17 cellular contexts compared by ENCODE assay signal in the genomic region with DNA sequence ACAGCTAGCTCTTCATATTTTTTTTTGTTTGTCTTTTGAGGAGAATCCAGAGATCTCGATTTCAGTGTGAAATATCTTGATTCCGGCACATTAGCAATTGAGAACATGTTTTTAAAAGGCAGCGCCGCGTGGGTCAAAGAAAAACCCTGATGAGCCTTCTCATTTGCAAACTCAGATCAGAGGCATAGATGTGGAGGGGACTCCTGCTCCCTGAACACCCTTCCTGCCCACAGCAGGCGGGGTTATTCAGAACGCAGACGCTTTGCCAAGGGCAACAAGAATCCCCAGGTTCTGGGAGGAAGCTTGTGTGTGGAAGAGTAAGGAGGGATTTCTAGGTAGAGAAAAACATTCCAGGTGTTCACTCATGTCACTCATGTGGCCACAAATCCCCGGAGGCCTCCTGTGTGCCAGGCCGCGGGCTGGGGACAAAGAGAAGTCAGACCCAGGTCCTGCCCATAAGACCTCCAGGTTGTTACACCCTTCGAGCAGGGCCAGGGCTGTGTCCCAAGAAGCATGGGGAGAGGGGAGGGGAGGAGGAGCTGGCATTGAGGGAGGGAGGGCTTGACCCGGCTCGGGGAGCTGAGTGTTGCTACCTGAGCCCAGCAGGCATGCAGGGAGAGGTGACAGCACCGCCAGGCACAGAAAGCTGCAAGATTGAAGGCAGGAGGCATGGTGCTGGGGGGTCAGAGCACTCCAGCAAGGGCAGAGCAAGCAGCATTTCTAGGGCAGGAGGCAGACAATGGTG. TPM values are rescaled to one million over a fixed set of nuclear protein-coding genes. Genes with fewer than 3 reads are reported as not detected.
"Had no signal": no experiment of that assay in that cellular context is flagged by ENCODE, and none has a peak within 500 bp of the region (broad histone marks: within the 10 kb centered on the region; RNA-seq: fewer than 3 reads in every experiment).

No MANE protein-coding gene starts in this region.

- H3K4me1 ChIP-seq: left ventricle myocardium inferior, right atrium auricular region, thyroid gland, uterus had no signal

- H3K9me3 ChIP-seq: right atrium auricular region, thyroid gland, uterus had no signal

- H3K36me3 ChIP-seq: left ventricle myocardium inferior, right atrium auricular region, thyroid gland, uterus had no signal

- H3K27me3 Mint-ChIP-seq: activated CD4-positive, alpha-beta T cell treated with anti-CD3 and anti-CD28 coated beads for 36 hours had no signal

- H3K4me3 Mint-ChIP-seq: activated CD4-positive, alpha-beta memory T cell treated with anti-CD3 and anti-CD28 coated beads, Interleukin-2, amount 10 ng/mL, durations not matched to agents 7 days and 5 days; activated CD4-positive, alpha-beta T cell treated with anti-CD3 and anti-CD28 coated beads for 36 hours; activated naive CD8-positive, alpha-beta T cell; brain; dendritic cell treated with granulocyte-macrophage colony-stimulating factor and Interleukin-4, amounts not matched to agents 40 ng/mL and 50 ng/mL, for 4 days; nephron progenitor cell had no signal

- DNase-seq: activated CD4-positive, alpha-beta memory T cell treated with anti-CD3 and anti-CD28 coated beads, Interleukin-2, amount 10 ng/mL, durations not matched to agents 7 days and 5 days; activated CD4-positive, alpha-beta T cell treated with anti-CD3 and anti-CD28 coated beads for 36 hours; activated gamma-delta T cell; activated T-cell treated with anti-CD3 and anti-CD28 coated beads, Interleukin-2, amount 50 U/mL, for 48 hours; amygdala; left ventricle myocardium inferior; mesenchymal stem cell; nephron progenitor cell; posterior cingulate gyrus; small intestine; thyroid gland; uterus had no signal

- ATAC-seq: activated CD4-positive, alpha-beta T cell treated with anti-CD3 and anti-CD28 coated beads for 36 hours had no signal

- H3K27ac Mint-ChIP-seq: activated CD4-positive, alpha-beta memory T cell treated with anti-CD3 and anti-CD28 coated beads, Interleukin-2, amount 10 ng/mL, durations not matched to agents 7 days and 5 days; activated CD4-positive, alpha-beta T cell treated with anti-CD3 and anti-CD28 coated beads for 36 hours; activated naive CD8-positive, alpha-beta T cell; dendritic cell treated with granulocyte-macrophage colony-stimulating factor and Interleukin-4, amounts not matched to agents 40 ng/mL and 50 ng/mL, for 4 days; nephron progenitor cell had no signal

- H3K4me1 Mint-ChIP-seq: activated CD4-positive, alpha-beta T cell treated with anti-CD3 and anti-CD28 coated beads for 36 hours had no signal

- H3K27me3 ChIP-seq: right atrium auricular region, thyroid gland, uterus had no signal

- H3K36me3 Mint-ChIP-seq: activated naive CD8-positive, alpha-beta T cell; brain had no signal

- H3K9me3 Mint-ChIP-seq: activated CD4-positive, alpha-beta memory T cell treated with anti-CD3 and anti-CD28 coated beads, Interleukin-2, amount 10 ng/mL, durations not matched to agents 7 days and 5 days; dendritic cell treated with granulocyte-macrophage colony-stimulating factor and Interleukin-4, amounts not matched to agents 40 ng/mL and 50 ng/mL, for 4 days; nephron progenitor cell had no signal

- H3K4me3 ChIP-seq: left ventricle myocardium inferior, right atrium auricular region, thyroid gland, uterus had no signal

- H3K27ac ChIP-seq: left ventricle myocardium inferior, right atrium auricular region, thyroid gland, uterus had no signal

RNA-seq across cellular contexts. Expression of gene IGLON5, which starts 15.9 kb away (rescaled TPM):
- total RNA-seq: left ventricle myocardium inferior had no signal

RNA-seq across cellular contexts. Expression of gene SIGLECL1, which starts 44.7 kb away (rescaled TPM):
- total RNA-seq: activated CD4-positive, alpha-beta T cell treated with anti-CD3 and anti-CD28 coated beads for 36 hours; left ventricle myocardium inferior; right atrium auricular region; thyroid gland had no signal
- polyA plus RNA-seq: esophagus, small intestine had no signal
